In the genomic region with DNA sequence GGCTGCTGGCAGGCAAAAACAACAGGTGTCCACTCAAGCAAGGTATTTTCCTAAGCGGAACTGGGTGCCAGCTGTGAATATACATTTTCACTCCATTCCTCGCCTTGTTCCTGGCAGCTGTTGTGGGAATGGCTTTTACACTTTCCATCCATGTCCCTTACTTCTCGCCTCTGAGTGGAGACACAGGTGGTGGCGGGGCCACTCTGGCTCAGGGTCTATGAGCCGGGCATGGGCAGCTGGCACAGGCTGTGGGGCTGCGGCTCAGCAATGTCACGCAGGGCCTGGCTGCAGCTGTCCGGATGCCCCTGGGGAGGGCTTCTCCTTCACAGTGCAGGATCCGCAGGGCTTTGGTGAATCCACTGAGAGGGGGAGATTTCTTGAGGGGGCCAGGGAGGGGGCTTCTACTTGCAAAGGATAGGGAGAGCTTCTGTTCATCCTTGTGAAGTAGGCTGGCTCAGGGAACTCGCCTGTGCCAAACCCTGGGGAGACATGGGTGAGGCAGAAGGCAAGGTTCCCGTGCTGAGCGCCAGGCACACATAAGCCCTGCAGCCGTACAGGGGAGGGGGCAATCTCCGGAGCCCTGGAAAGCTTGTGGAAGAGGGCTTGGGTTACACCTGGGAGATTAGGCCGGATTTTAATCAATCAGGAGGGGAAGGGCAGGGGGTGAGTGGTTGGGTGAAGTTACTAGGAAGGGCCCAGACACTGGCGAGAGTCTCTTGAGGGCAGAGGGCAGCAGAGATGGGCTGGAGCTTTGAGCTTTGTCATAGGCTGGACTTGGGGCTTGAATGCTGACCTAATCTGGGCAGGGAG, we compare ENCODE assay signal across 1 cellular context.
TF ChIP-seq lines count a peak whose summit lies in the region.

No MANE protein-coding gene starts in this region.

TF ChIP-seq in SK-N-SH, 30 proteins besides CTCF, POLR2A, EP300 and RAD21 (continued from another document):
- TF ChIP-seq CHD2 (IDR thresholded peaks at IDR 0.05; ENCODE audit: low read length, partially characterized antibody) (no peak), ELF1 (IDR thresholded peaks at IDR 0.05) (no peak), TAF1 (IDR thresholded peaks at IDR 0.05; ENCODE audit: borderline replicate concordance, low read depth, low read length) (no peak), YY1 (IDR thresholded peaks at IDR 0.05; ENCODE audit: low read depth) (no peak), GABPA (IDR thresholded peaks at IDR 0.05; ENCODE audit: low read depth) (no peak), FOXJ3 (CRISPR knock-in tag; IDR thresholded peaks at IDR 0.05) (no peak)
- TF ChIP-seq, protein P1, sequence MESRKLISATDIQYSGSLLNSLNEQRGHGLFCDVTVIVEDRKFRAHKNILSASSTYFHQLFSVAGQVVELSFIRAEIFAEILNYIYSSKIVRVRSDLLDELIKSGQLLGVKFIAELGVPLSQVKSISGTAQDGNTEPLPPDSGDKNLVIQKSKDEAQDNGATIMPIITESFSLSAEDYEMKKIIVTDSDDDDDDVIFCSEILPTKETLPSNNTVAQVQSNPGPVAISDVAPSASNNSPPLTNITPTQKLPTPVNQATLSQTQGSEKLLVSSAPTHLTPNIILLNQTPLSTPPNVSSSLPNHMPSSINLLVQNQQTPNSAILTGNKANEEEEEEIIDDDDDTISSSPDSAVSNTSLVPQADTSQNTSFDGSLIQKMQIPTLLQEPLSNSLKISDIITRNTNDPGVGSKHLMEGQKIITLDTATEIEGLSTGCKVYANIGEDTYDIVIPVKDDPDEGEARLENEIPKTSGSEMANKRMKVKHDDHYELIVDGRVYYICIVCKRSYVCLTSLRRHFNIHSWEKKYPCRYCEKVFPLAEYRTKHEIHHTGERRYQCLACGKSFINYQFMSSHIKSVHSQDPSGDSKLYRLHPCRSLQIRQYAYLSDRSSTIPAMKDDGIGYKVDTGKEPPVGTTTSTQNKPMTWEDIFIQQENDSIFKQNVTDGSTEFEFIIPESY (IDR thresholded peaks at IDR 0.05; ENCODE audit: borderline replicate concordance, low read depth) = no peak
